In the genomic region with DNA sequence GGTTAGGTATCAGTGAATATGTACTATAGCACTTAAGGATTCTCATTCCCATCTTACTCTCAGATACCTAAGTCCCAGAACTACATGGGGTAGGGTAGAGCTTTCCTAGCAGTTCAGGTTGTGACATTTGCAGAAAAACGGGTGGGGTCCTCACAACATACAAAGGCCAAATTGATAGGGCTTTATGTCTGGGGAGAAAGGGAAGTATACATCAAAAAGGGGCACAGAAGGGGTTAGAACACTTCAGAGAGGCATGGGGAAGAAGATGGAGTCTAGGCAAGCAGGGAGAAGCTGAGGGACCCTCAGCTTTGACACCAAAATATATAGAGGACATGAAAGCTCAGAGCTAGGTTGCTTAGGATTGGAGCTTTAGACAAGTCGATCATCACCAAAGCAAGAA, we compare ENCODE assay signal across 16 cellular contexts. TPM values are rescaled to one million over a fixed set of nuclear protein-coding genes. Genes with fewer than 3 reads are reported as not detected.
A peak's percentile ranks its signal among the peaks of the same experiment; 100 is the strongest.
DNase-seq lines count a peak whose midpoint lies in the region; ATAC-seq and TF ChIP-seq lines count a peak whose summit lies in the region.
"Had no signal": no experiment of that assay in that cellular context is flagged by ENCODE, and none has a peak within 500 bp of the region (broad histone marks: within the 10 kb centered on the region; RNA-seq: fewer than 3 reads in every experiment).

No MANE protein-coding gene starts in this region.

- H3K27ac Mint-ChIP-seq in activated CD8-positive, alpha-beta memory T cell treated with anti-CD3 and anti-CD28 coated beads, Interleukin-2, amount 10 ng/mL, durations not matched to agents 7 days and 5 days = no peak overlapping the region
- H3K27ac Mint-ChIP-seq in osteocyte (ENCODE audit: unreplicated experiment) = no peak overlapping the region
- H3K27ac Mint-ChIP-seq: CD4-positive, alpha-beta T cell had no signal

- DNase-seq in activated CD8-positive, alpha-beta memory T cell treated with anti-CD3 and anti-CD28 coated beads, Interleukin-2, amount 10 ng/mL, durations not matched to agents 7 days and 5 days = peak; percentile 18
- no peak for DNase-seq in activated CD8-positive, alpha-beta memory T cell treated with anti-CD3 and anti-CD28 coated beads, Interleukin-2, amount 50 U/mL, for 48 hours
- DNase-seq in esophagus muscularis mucosa (ENCODE audit: extremely low spot score) = peak; percentile 21
- DNase-seq in osteocyte (ENCODE audit: extremely low spot score, unreplicated experiment) = peak; percentile 2
- peak; percentile 15 for DNase-seq in ureter (ENCODE audit: low spot score)
- no peak for DNase-seq in thyroid gland
- no peak for DNase-seq in caudate nucleus (lab: John Stamatoyannopoulos, UW)
- DNase-seq: AML-193; Caco-2; CD4-positive, alpha-beta T cell; HCEC 1CT had no signal

- TF ChIP-seq POLR2A in esophagus muscularis mucosa (IDR thresholded peaks at IDR 0.05; ENCODE audit: low read depth) (no peak), thyroid gland (IDR thresholded peaks at IDR 0.05) (no peak)

- no peak overlapping the region for H3K4me3 ChIP-seq in esophagus muscularis mucosa
- no peak overlapping the region for H3K4me3 ChIP-seq in thyroid gland (replicated peaks in 1 of 3)
- H3K4me3 ChIP-seq: A549, GM23338 had no signal

- no peaks in the 10 kb centered on the region for H3K9me3 Mint-ChIP-seq in activated CD8-positive, alpha-beta memory T cell treated with anti-CD3 and anti-CD28 coated beads, Interleukin-2, amount 10 ng/mL, durations not matched to agents 7 days and 5 days (ENCODE audit: low read depth)
- no peaks in the 10 kb centered on the region for H3K9me3 Mint-ChIP-seq in osteocyte (ENCODE audit: unreplicated experiment)
- H3K9me3 Mint-ChIP-seq: CD4-positive, alpha-beta T cell; GM23338 had no signal

- no peaks in the 10 kb centered on the region for H3K27me3 Mint-ChIP-seq in activated CD8-positive, alpha-beta memory T cell treated with anti-CD3 and anti-CD28 coated beads, Interleukin-2, amount 10 ng/mL, durations not matched to agents 7 days and 5 days
- H3K27me3 Mint-ChIP-seq in osteocyte (ENCODE audit: unreplicated experiment) = no peaks in the 10 kb centered on the region
- H3K27me3 Mint-ChIP-seq: CD4-positive, alpha-beta T cell had no signal

- 77% methylated on average over 2 of the region's 2 CpGs for WGBS in esophagus muscularis mucosa
- 88 to 91% methylated on average over 2 of the region's 2 CpGs for WGBS in thyroid gland, 2 donors

- peaks cover 28% of the 10 kb centered on the region for H3K4me1 Mint-ChIP-seq in activated CD8-positive, alpha-beta memory T cell treated with anti-CD3 and anti-CD28 coated beads, Interleukin-2, amount 10 ng/mL, durations not matched to agents 7 days and 5 days
- H3K4me1 Mint-ChIP-seq in osteocyte (ENCODE audit: unreplicated experiment) = peaks cover 30% of the 10 kb centered on the region

- no peak overlapping the region for H3K4me3 Mint-ChIP-seq in activated CD8-positive, alpha-beta memory T cell treated with anti-CD3 and anti-CD28 coated beads, Interleukin-2, amount 10 ng/mL, durations not matched to agents 7 days and 5 days
- no peak overlapping the region for H3K4me3 Mint-ChIP-seq in osteocyte (ENCODE audit: unreplicated experiment)
- H3K4me3 Mint-ChIP-seq: CD4-positive, alpha-beta T cell; GM23338 had no signal

- H3K36me3 Mint-ChIP-seq in activated CD8-positive, alpha-beta memory T cell treated with anti-CD3 and anti-CD28 coated beads, Interleukin-2, amount 10 ng/mL, durations not matched to agents 7 days and 5 days = peaks cover 6% of the 10 kb centered on the region
- peaks cover 9% of the 10 kb centered on the region for H3K36me3 Mint-ChIP-seq in osteocyte (ENCODE audit: unreplicated experiment)

- TF ChIP-seq CTCF in esophagus muscularis mucosa (IDR thresholded peaks at IDR 0.05) (no peak), osteocyte (IDR thresholded peaks at IDR 0.05) (no peak), thyroid gland (IDR thresholded peaks at IDR 0.05) (no peak)

- intact Hi-C loops in esophagus muscularis mucosa (cut with DNase I) = loop anchor here (2.0 to 10.0 kb wide), 2 partner anchors 189 to 285 kb away; partner anchors contain the start of gene ZSWIM5
- intact Hi-C loops in thyroid gland (cut with DNase I) = loop anchor here (10.0 kb wide), 2 partner anchors 189 to 549 kb away; partner anchors contain the start of gene ZSWIM5

- no peak for TF ChIP-seq EP300 in esophagus muscularis mucosa (IDR thresholded peaks at IDR 0.05)

- ATAC-seq in activated CD8-positive, alpha-beta memory T cell treated with anti-CD3 and anti-CD28 coated beads, Interleukin-2, amount 10 ng/mL, durations not matched to agents 7 days and 5 days = no peak
- ATAC-seq in HG03520 (IDR thresholded peaks at IDR 0.05; ENCODE audit: unreplicated experiment) = no peak
- ATAC-seq: A549, GM23338 had no signal

- no peaks in the 10 kb centered on the region for H3K9me3 ChIP-seq in esophagus muscularis mucosa
- H3K9me3 ChIP-seq in thyroid gland = no peaks in the 10 kb centered on the region
- H3K9me3 ChIP-seq: A549, Caco-2 had no signal

- peaks cover 0 to 28% (median 19%) of the 10 kb centered on the region in 4 donors for H3K36me3 ChIP-seq in esophagus muscularis mucosa
- no peaks in the 10 kb centered on the region for H3K36me3 ChIP-seq in thyroid gland

- peaks cover 20 to 41% (median 36%) of the 10 kb centered on the region in 4 donors for H3K4me1 ChIP-seq in esophagus muscularis mucosa
- H3K4me1 ChIP-seq in thyroid gland = peaks cover 18 to 27% of the 10 kb centered on the region in 2 donors

- H3K27me3 ChIP-seq in esophagus muscularis mucosa (no peaks in the 10 kb centered on the region), thyroid gland (no peaks in the 10 kb centered on the region)

- CTCF ChIA-PET in activated CD8-positive, alpha-beta memory T cell treated with anti-CD3 and anti-CD28 coated beads, Interleukin-2, amount 10 ng/mL, durations not matched to agents 7 days and 5 days (lab: Charles Lee) = interaction anchor here (1.0 to 13.4 kb wide), 5 partner anchors 18 to 477 kb away, joined by 3 to 341 read pairs (median 21); partner anchors contain the start of genes MUTYH and TESK2

- H3K27ac ChIP-seq in esophagus muscularis mucosa (replicated peaks in 1 of 4) (no peak overlapping the region), thyroid gland (no peak overlapping the region), caudate nucleus (ENCODE audit: low read depth, low read length) (no peak overlapping the region)
- H3K27ac ChIP-seq: 22Rv1, A549, C4-2B had no signal

RNA-seq across cellular contexts. Expression of gene UROD, which starts 3.6 kb away (rescaled TPM):
- 10 to 100 TPM; 68.5 to 72.7 TPM for total RNA-seq in activated CD8-positive, alpha-beta memory T cell treated with anti-CD3 and anti-CD28 coated beads, Interleukin-2, amount 10 ng/mL, durations not matched to agents 7 days and 5 days
- total RNA-seq in esophagus muscularis mucosa (10 to 100 TPM; 84.3 to 90.2 (median 89.3) TPM), osteocyte (128 and 131 TPM in 2 replicates), ureter (60.8 TPM), thyroid gland (100 to 1,000 TPM in 2 of 4 donors, 10 to 100 TPM in 2; 94.5 to 137 (median 99.3) TPM)

RNA-seq across cellular contexts. Expression of gene HECTD3, which starts 4.6 kb away (rescaled TPM):
- total RNA-seq in activated CD8-positive, alpha-beta memory T cell treated with anti-CD3 and anti-CD28 coated beads, Interleukin-2, amount 10 ng/mL, durations not matched to agents 7 days and 5 days = 10 to 100 TPM; 31.5 to 32.6 TPM
- total RNA-seq in esophagus muscularis mucosa (10 to 100 TPM; 28.0 to 51.7 (median 35.8) TPM), osteocyte (48.1 and 49.4 TPM in 2 replicates), ureter (47.7 TPM), thyroid gland (10 to 100 TPM; 30.8 to 42.6 (median 38.1) TPM)

RNA-seq across cellular contexts. Expression of gene EIF2B3, which starts 29.3 kb away (rescaled TPM):
- total RNA-seq in activated CD8-positive, alpha-beta memory T cell treated with anti-CD3 and anti-CD28 coated beads, Interleukin-2, amount 10 ng/mL, durations not matched to agents 7 days and 5 days = 10 to 100 TPM; 26.5 to 33.3 TPM
- total RNA-seq in esophagus muscularis mucosa (10 to 100 TPM; 23.4 to 27.4 (median 26.0) TPM), osteocyte (29.8 and 30.2 TPM in 2 replicates), ureter (28.6 TPM), thyroid gland (10 to 100 TPM; 16.9 to 21.3 (median 19.2) TPM)

Comparison
In these comparisons a context has a peak if more than half of its experiments do, and no peak if none do; other contexts are left out.
1. DNase-seq: peak in activated CD8-positive, alpha-beta memory T cell treated with anti-CD3 and anti-CD28 coated beads, Interleukin-2, amount 10 ng/mL, durations not matched to agents 7 days and 5 days (single experiment), esophagus muscularis mucosa (single experiment), osteocyte (single experiment) and ureter (single experiment); none in activated CD8-positive, alpha-beta memory T cell treated with anti-CD3 and anti-CD28 coated beads, Interleukin-2, amount 50 U/mL, for 48 hours (single experiment), thyroid gland (0 of 2) and caudate nucleus (0 of 61).